16 cellular contexts compared by ENCODE assay signal in the genomic region with DNA sequence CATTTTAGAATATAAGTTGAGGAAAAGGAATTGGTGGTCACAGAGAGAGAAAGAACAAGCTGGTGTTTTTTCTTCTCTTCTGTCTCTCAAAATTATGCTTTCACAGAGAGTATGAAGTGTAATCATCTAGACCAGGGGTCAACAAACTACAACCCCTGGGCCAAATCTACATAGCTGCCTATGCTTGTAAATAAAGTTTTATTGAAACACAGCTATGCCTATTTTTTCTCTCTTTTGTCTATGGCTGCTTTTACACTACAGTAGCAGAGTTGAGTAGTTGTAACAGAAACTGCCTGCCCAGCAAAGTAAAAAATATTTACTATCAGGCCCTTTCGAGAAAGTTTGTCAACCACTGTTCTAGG. TPM values are rescaled to one million over a fixed set of nuclear protein-coding genes. Genes with fewer than 3 reads are reported as not detected.
DNase-seq lines count a peak whose midpoint lies in the region; ATAC-seq and TF ChIP-seq lines count a peak whose summit lies in the region.
"Had no signal": no experiment of that assay in that cellular context is flagged by ENCODE, and none has a peak within 500 bp of the region (broad histone marks: within the 10 kb centered on the region; RNA-seq: fewer than 3 reads in every experiment).

No MANE protein-coding gene starts in this region.

- H3K36me3 Mint-ChIP-seq in activated T-cell treated with anti-CD3 and anti-CD28 coated beads, Interleukin-2, amount 50 U/mL, for 24 hours (ENCODE audit: low read depth), result peaks cover 6% of the 10 kb centered on the region
- H3K36me3 Mint-ChIP-seq in IgD-negative memory B cell (peaks cover 3% of the 10 kb centered on the region), nephron (ENCODE audit: low read depth) (no peaks in the 10 kb centered on the region)
- H3K36me3 Mint-ChIP-seq in activated naive CD8-positive, alpha-beta T cell treated with anti-CD3 and anti-CD28 coated beads, Interleukin-2, amount 50 U/mL, for 24 hours (ENCODE audit: low read depth), result no peaks in the 10 kb centered on the region

- ATAC-seq in activated naive CD8-positive, alpha-beta T cell treated with anti-CD3 and anti-CD28 coated beads, Interleukin-2, amount 50 U/mL, for 24 hours, result no peak
- ATAC-seq in HG03521 (IDR thresholded peaks at IDR 0.05; ENCODE audit: unreplicated experiment) (no peak), foreskin keratinocyte (no peak), HG03108 (IDR thresholded peaks at IDR 0.05; ENCODE audit: unreplicated experiment) (no peak)
- ATAC-seq: upper lobe of right lung had no signal

- DNase-seq in activated T-cell treated with anti-CD3 and anti-CD28 coated beads, Interleukin-2, amount 50 U/mL, for 24 hours, result no peak
- DNase-seq in activated T-cell treated with anti-CD3 and anti-CD28 coated beads, Interleukin-2, amount 50 U/mL, for 1 hour, result no peak
- no peak for DNase-seq in activated naive CD8-positive, alpha-beta T cell treated with anti-CD3 and anti-CD28 coated beads, Interleukin-2, amount 50 U/mL, for 24 hours
- no peak for DNase-seq in foreskin keratinocyte
- DNase-seq: NCI-H524; stimulated activated naive CD4-positive, alpha-beta T cell treated with Interleukin-2 at 50 U/mL for 16 hours; upper lobe of right lung had no signal

- peak overlapping the region; percentile 15 for H3K4me3 Mint-ChIP-seq in activated T-cell treated with anti-CD3 and anti-CD28 coated beads, Interleukin-2, amount 50 U/mL, for 24 hours
- H3K4me3 Mint-ChIP-seq in IgD-negative memory B cell (peak overlapping the region in 2 of 4 donors; percentile 4 to 58), nephron (no peak overlapping the region)
- peak overlapping the region; percentile 24 for H3K4me3 Mint-ChIP-seq in activated naive CD8-positive, alpha-beta T cell treated with anti-CD3 and anti-CD28 coated beads, Interleukin-2, amount 50 U/mL, for 24 hours

- no peaks in the 10 kb centered on the region for H3K4me1 ChIP-seq in foreskin keratinocyte
- H3K4me1 ChIP-seq: adrenal gland, upper lobe of right lung had no signal

- peaks cover 10% of the 10 kb centered on the region for H3K9me3 Mint-ChIP-seq in activated T-cell treated with anti-CD3 and anti-CD28 coated beads, Interleukin-2, amount 50 U/mL, for 24 hours
- H3K9me3 Mint-ChIP-seq in IgD-negative memory B cell (no peaks in the 10 kb centered on the region), nephron (peaks cover 9% of the 10 kb centered on the region)
- H3K9me3 Mint-ChIP-seq in activated naive CD8-positive, alpha-beta T cell treated with anti-CD3 and anti-CD28 coated beads, Interleukin-2, amount 50 U/mL, for 24 hours, result peaks cover 6% of the 10 kb centered on the region

- no peak overlapping the region for H3K27ac ChIP-seq in foreskin keratinocyte
- H3K27ac ChIP-seq: adrenal gland, cardiac muscle cell, SJSA1, upper lobe of right lung had no signal

- TF ChIP-seq CTCF in nephron (IDR thresholded peaks at IDR 0.05; ENCODE audit: unreplicated experiment in 3 of 3) (no peak), foreskin keratinocyte (conservative IDR thresholded peaks at IDR 0.05) (no peak)

- H3K27me3 Mint-ChIP-seq in activated T-cell treated with anti-CD3 and anti-CD28 coated beads, Interleukin-2, amount 50 U/mL, for 24 hours, result peaks cover 33% of the 10 kb centered on the region
- peaks cover 4% of the 10 kb centered on the region for H3K27me3 Mint-ChIP-seq in IgD-negative memory B cell
- no peaks in the 10 kb centered on the region for H3K27me3 Mint-ChIP-seq in activated naive CD8-positive, alpha-beta T cell treated with anti-CD3 and anti-CD28 coated beads, Interleukin-2, amount 50 U/mL, for 24 hours
- no peaks in the 10 kb centered on the region for H3K27me3 Mint-ChIP-seq in nephron (ENCODE audit: low read depth)

- no peaks in the 10 kb centered on the region for H3K27me3 ChIP-seq in foreskin keratinocyte
- H3K27me3 ChIP-seq: adrenal gland, cardiac muscle cell, SJSA1, upper lobe of right lung had no signal

- peaks cover 87% of the 10 kb centered on the region for H3K4me1 Mint-ChIP-seq in activated T-cell treated with anti-CD3 and anti-CD28 coated beads, Interleukin-2, amount 50 U/mL, for 24 hours (ENCODE audit: low read depth)
- peaks cover 11 to 45% (median 13%) of the 10 kb centered on the region in 3 donors for H3K4me1 Mint-ChIP-seq in IgD-negative memory B cell
- peaks cover 86% of the 10 kb centered on the region for H3K4me1 Mint-ChIP-seq in activated naive CD8-positive, alpha-beta T cell treated with anti-CD3 and anti-CD28 coated beads, Interleukin-2, amount 50 U/mL, for 24 hours
- peaks cover 17% of the 10 kb centered on the region for H3K4me1 Mint-ChIP-seq in nephron

- H3K27ac Mint-ChIP-seq in activated T-cell treated with anti-CD3 and anti-CD28 coated beads, Interleukin-2, amount 50 U/mL, for 24 hours, result peak overlapping the region; percentile 91
- H3K27ac Mint-ChIP-seq in IgD-negative memory B cell, result peak overlapping the region; percentile 62 to 91 (median 90)
- H3K27ac Mint-ChIP-seq in activated naive CD8-positive, alpha-beta T cell treated with anti-CD3 and anti-CD28 coated beads, Interleukin-2, amount 50 U/mL, for 24 hours, result peak overlapping the region; percentile 96
- H3K27ac Mint-ChIP-seq in nephron, result peak overlapping the region in 2 of 3 experiments; percentile 43 to 56

RNA-seq across cellular contexts. Expression of gene FAM9C, which starts 6.7 kb away (rescaled TPM):
- polyA plus RNA-seq in IgD-negative memory B cell (not detected), foreskin keratinocyte (not detected in 2 replicates)
- not detected in 2 replicates for total RNA-seq in foreskin keratinocyte
- total RNA-seq: cardiac muscle cell, left cardiac atrium, SJSA1, smooth muscle cell, upper lobe of right lung had no signal
- polyA plus RNA-seq: cardiac muscle cell, smooth muscle cell had no signal

Comparison
In these comparisons a context has a peak if more than half of its experiments do, and no peak if none do; other contexts are left out.
1. H3K4me3 Mint-ChIP-seq: peak in activated T-cell treated with anti-CD3 and anti-CD28 coated beads, Interleukin-2, amount 50 U/mL, for 24 hours (single experiment) and activated naive CD8-positive, alpha-beta T cell treated with anti-CD3 and anti-CD28 coated beads, Interleukin-2, amount 50 U/mL, for 24 hours (single experiment); none in nephron (0 of 3).
2. Peak in every context shown above with its lines, with median percentiles within 50 percentile points of each other: H3K27ac Mint-ChIP-seq.